21 cellular contexts compared by ENCODE assay signal in the genomic region with DNA sequence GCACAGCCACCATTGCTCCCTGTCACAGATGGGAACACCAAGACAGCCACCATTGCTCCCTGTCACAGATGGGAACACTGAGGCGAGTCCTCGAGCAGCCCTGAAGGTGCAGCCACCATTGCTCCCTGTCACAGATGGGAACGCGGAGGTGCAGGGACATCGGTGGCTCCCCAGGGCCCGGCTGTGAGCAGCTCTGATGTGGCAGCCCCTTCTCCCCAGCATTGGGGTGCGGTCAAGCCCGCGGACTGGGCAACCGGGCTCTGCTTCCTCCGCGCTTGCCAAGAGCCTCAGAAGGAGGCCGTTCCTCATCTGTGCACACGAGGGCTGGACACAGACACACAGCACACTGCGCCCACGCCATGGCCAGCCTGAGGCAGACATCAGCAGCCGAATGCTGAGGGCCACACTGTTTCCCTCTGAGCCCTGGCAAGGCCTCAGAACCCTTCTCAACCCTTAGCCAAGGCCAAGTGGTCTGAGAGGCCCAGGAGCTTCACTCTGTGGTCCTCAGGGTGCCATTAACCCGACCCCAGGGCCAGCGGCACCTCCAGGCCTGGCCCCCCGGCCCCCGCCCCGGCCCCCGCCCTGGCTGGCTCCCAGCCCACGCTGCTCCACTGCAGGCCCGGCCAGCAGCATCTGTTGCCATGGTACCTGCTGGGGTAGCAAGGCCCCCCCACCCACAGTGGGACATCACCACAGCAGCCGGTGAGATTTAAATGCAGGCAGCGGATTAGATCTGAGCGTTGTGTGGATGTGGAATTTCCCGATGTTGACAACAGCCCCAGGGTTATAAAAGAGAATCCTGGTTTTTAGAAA. TPM values are rescaled to one million over a fixed set of nuclear protein-coding genes. Genes with fewer than 3 reads are reported as not detected.
DNase-seq lines count a peak whose midpoint lies in the region; ATAC-seq and TF ChIP-seq lines count a peak whose summit lies in the region.
"Had no signal": no experiment of that assay in that cellular context is flagged by ENCODE, and none has a peak within 500 bp of the region (broad histone marks: within the 10 kb centered on the region; RNA-seq: fewer than 3 reads in every experiment).

No MANE protein-coding gene starts in this region.

- H3K27ac Mint-ChIP-seq in activated naive CD4-positive, alpha-beta T cell treated with anti-CD3 and anti-CD28 coated beads for 36 hours: no peak overlapping the region
- H3K27ac Mint-ChIP-seq: HFFc6 had no signal

- H3K27ac ChIP-seq in WERI-Rb-1: no peak overlapping the region; the same call in 1 of the 2 replicates
- H3K27ac ChIP-seq in lower lobe of right lung: no peak overlapping the region
- H3K27ac ChIP-seq in upper lobe of right lung: no peak overlapping the region
- H3K27ac ChIP-seq: Peyer's patch, SJSA1 had no signal

- H3K4me1 Mint-ChIP-seq in activated naive CD4-positive, alpha-beta T cell treated with anti-CD3 and anti-CD28 coated beads for 36 hours (ENCODE audit: low read depth): peaks cover 5% of the 10 kb centered on the region
- H3K4me1 Mint-ChIP-seq: CD4-positive, CD25-positive, alpha-beta regulatory T cell had no signal

- TF ChIP-seq CTCF in WERI-Rb-1 (IDR thresholded peaks at IDR 0.05; ENCODE audit: low read depth, low read length) (no peak), lower lobe of right lung (IDR thresholded peaks at IDR 0.05) (no peak), upper lobe of right lung (IDR thresholded peaks at IDR 0.05) (no peak)

- no peak overlapping the region for H3K4me3 Mint-ChIP-seq in activated naive CD4-positive, alpha-beta T cell treated with anti-CD3 and anti-CD28 coated beads for 36 hours
- H3K4me3 Mint-ChIP-seq: CD4-positive, CD25-positive, alpha-beta regulatory T cell; HFFc6 had no signal

- H3K27me3 Mint-ChIP-seq in activated naive CD4-positive, alpha-beta T cell treated with anti-CD3 and anti-CD28 coated beads for 36 hours (ENCODE audit: low read depth): peaks cover 18% of the 10 kb centered on the region

- peaks cover 11% of the 10 kb centered on the region for H3K9me3 Mint-ChIP-seq in activated naive CD4-positive, alpha-beta T cell treated with anti-CD3 and anti-CD28 coated beads for 36 hours

- H3K36me3 ChIP-seq in WERI-Rb-1 (no peaks in the 10 kb centered on the region), lower lobe of right lung (no peaks in the 10 kb centered on the region), upper lobe of right lung (no peaks in the 10 kb centered on the region)
- H3K36me3 ChIP-seq: BE2C, Peyer's patch, SJSA1 had no signal

- H3K4me1 ChIP-seq in lower lobe of right lung (no peaks in the 10 kb centered on the region), upper lobe of right lung (no peaks in the 10 kb centered on the region)
- H3K4me1 ChIP-seq: BE2C, Peyer's patch, SJSA1 had no signal

- no peaks in the 10 kb centered on the region for H3K27me3 ChIP-seq in WERI-Rb-1 (ENCODE audit: insufficient read depth, low read depth, severe bottlenecking)
- H3K27me3 ChIP-seq in lower lobe of right lung (ENCODE audit: low read depth): peaks cover 4% of the 10 kb centered on the region
- H3K27me3 ChIP-seq in upper lobe of right lung: no peaks in the 10 kb centered on the region
- H3K27me3 ChIP-seq: BE2C, Peyer's patch, SJSA1 had no signal

- intact Hi-C loops in activated naive CD4-positive, alpha-beta T cell treated with anti-CD3 and anti-CD28 coated beads for 36 hours (cut with micrococcal nuclease): no loop called here
- intact Hi-C loops in lower lobe of right lung (cut with DNase I) (no loop called here), upper lobe of right lung (cut with DNase I) (no loop called here)

- peak; percentile 6 for DNase-seq in activated naive CD4-positive, alpha-beta T cell treated with anti-CD3 and anti-CD28 coated beads, Interleukin-2, amount 50 U/mL, for 16 hours
- no peak for DNase-seq in activated naive CD4-positive, alpha-beta T cell treated with anti-CD3 and anti-CD28 coated beads for 36 hours
- peak; percentile 49 for DNase-seq in WERI-Rb-1
- peak; percentile 33 for DNase-seq in lower lobe of right lung
- no peak for DNase-seq in upper lobe of right lung
- DNase-seq: BE2C; CD4-positive, CD25-positive, alpha-beta regulatory T cell; DMS79; HFFc6; KBM-7; MM.1S; NCI-H1048; NCI-H1436; NCI-H2029; NCI-H2227 treated with DMSO at 0.1 percent for 48 hours; NCI-H510A; NK-92 treated with Interleukin-12 subunit alpha and Interleukin-12 subunit beta, amount 100 ng/mL, for 24 hours had no signal

- CTCF ChIA-PET in activated naive CD4-positive, alpha-beta T cell treated with anti-CD3 and anti-CD28 coated beads for 36 hours (lab: Charles Lee): no interaction called here

- H3K36me3 Mint-ChIP-seq in activated naive CD4-positive, alpha-beta T cell treated with anti-CD3 and anti-CD28 coated beads for 36 hours (ENCODE audit: low read depth): no peaks in the 10 kb centered on the region
- H3K36me3 Mint-ChIP-seq: CD4-positive, CD25-positive, alpha-beta regulatory T cell had no signal

- no peak overlapping the region for H3K4me3 ChIP-seq in WERI-Rb-1 (ENCODE audit: low read depth, low read length)
- no peak overlapping the region for H3K4me3 ChIP-seq in lower lobe of right lung
- H3K4me3 ChIP-seq in upper lobe of right lung: no peak overlapping the region
- H3K4me3 ChIP-seq: Peyer's patch, SJSA1 had no signal

- peaks cover 5% of the 10 kb centered on the region for H3K9me3 ChIP-seq in WERI-Rb-1 (ENCODE audit: severe bottlenecking)
- no peaks in the 10 kb centered on the region for H3K9me3 ChIP-seq in lower lobe of right lung
- H3K9me3 ChIP-seq in upper lobe of right lung: no peaks in the 10 kb centered on the region
- H3K9me3 ChIP-seq: BE2C, Peyer's patch had no signal

- ATAC-seq in lower lobe of right lung: peak in 1 of 2 donors; percentile 11
- ATAC-seq in upper lobe of right lung: peak; percentile 13
- no peak for ATAC-seq in HG02798 (IDR thresholded peaks at IDR 0.05; ENCODE audit: poor library complexity, unreplicated experiment)
- no peak for ATAC-seq in GM19395 (IDR thresholded peaks at IDR 0.05; ENCODE audit: unreplicated experiment)

RNA-seq across cellular contexts. Expression of gene C2CD4C, which starts 18.4 kb away (rescaled TPM):
- total RNA-seq in activated naive CD4-positive, alpha-beta T cell treated with anti-CD3 and anti-CD28 coated beads for 36 hours: under 1 TPM; 0.10 to 0.12 TPM
- total RNA-seq in lower lobe of right lung: 2.2 TPM
- total RNA-seq in upper lobe of right lung: 2.6 TPM
- total RNA-seq: CD4-positive, CD25-positive, alpha-beta regulatory T cell; HFFc6 had no signal

RNA-seq across cellular contexts. Expression of gene MIER2, which starts 46.0 kb away (rescaled TPM):
- total RNA-seq in activated naive CD4-positive, alpha-beta T cell treated with anti-CD3 and anti-CD28 coated beads for 36 hours: 10 to 100 TPM; 19.4 to 20.4 TPM
- total RNA-seq in lower lobe of right lung: 39.4 TPM
- 43.1 TPM for total RNA-seq in upper lobe of right lung

Comparison
In these comparisons a context has a peak if more than half of its experiments do, and no peak if none do; other contexts are left out.
1. DNase-seq: peak in activated naive CD4-positive, alpha-beta T cell treated with anti-CD3 and anti-CD28 coated beads, Interleukin-2, amount 50 U/mL, for 16 hours (single experiment), WERI-Rb-1 (single experiment) and lower lobe of right lung (single experiment); none in activated naive CD4-positive, alpha-beta T cell treated with anti-CD3 and anti-CD28 coated beads for 36 hours (single experiment) and upper lobe of right lung (single experiment).